In genomic region chr9:121350993-121351561, GRCh38 we compare ENCODE assay signal across 8 cellular contexts. TPM values are rescaled to one million over a fixed set of nuclear protein-coding genes. Genes with fewer than 3 reads are reported as not detected.
DNase-seq lines count a peak whose midpoint lies in the region; ATAC-seq and TF ChIP-seq lines count a peak whose summit lies in the region.

No MANE protein-coding gene starts in this region.

- H3K36me3 Mint-ChIP-seq in activated T-helper 2 cell treated with anti-CD3 and anti-CD28 coated beads, Interferon-gamma antibody, Interleukin-2, Interleukin-4, amounts not matched to agents 10 μg/mL and 5 μg/mL and 100 μg/mL, durations not matched to agents 14 hours and 24 hours and 36 hours (ENCODE audit: low read depth) = peaks cover 31% of the 10 kb centered on the region

- H3K4me3 Mint-ChIP-seq in activated T-helper 2 cell treated with anti-CD3 and anti-CD28 coated beads, Interferon-gamma antibody, Interleukin-2, Interleukin-4, amounts not matched to agents 10 μg/mL and 5 μg/mL and 100 μg/mL, durations not matched to agents 14 hours and 24 hours and 36 hours (ENCODE audit: low read depth) = no peak overlapping the region

- intact Hi-C loops in A673 (cut with micrococcal nuclease; ENCODE audit: unreplicated experiment) = no loop called here
- intact Hi-C loops in tibial artery (cut with DNase I; ENCODE audit: low total_unique reads) = no loop called here
- intact Hi-C loops in activated T-helper 2 cell treated with anti-CD3 and anti-CD28 coated beads, Interferon-gamma antibody, Interleukin-2, Interleukin-4, amounts not matched to agents 10 μg/mL and 5 μg/mL and 100 μg/mL, durations not matched to agents 14 hours and 24 hours and 36 hours (cut with micrococcal nuclease) = no loop called here

- in situ Hi-C loops in GM13976 (cut with MboI; ENCODE audit: low sequenced_read_pairs, unreplicated experiment) = no loop called here

- no peak for ATAC-seq in activated CD4-positive, CD25-positive, alpha-beta regulatory T cell treated with anti-CD3 and anti-CD28 coated beads, Interleukin-2, amount 50 U/mL, for 24 hours

- H3K4me1 ChIP-seq in A673 (ENCODE audit: insufficient read depth, low read length, poor library complexity, severe bottlenecking) (peaks cover 41% of the 10 kb centered on the region), tibial artery (peaks cover 0 to 50% (median 32%) of the 10 kb centered on the region in 4 donors)

- H3K27ac ChIP-seq in A673 (ENCODE audit: low read depth, low read length, poor library complexity, severe bottlenecking) (peak overlapping the region; percentile 84), tibial artery (peak overlapping the region; percentile 60 to 67)

- DNase-seq in A673 (ENCODE audit: low spot score) = peak; percentile 97
- peak; percentile 96 for DNase-seq in M059J (ENCODE audit: low read depth)
- DNase-seq in brain pericyte (ENCODE audit: low read depth, low spot score) = peak; percentile 76
- peak; percentile 22 for DNase-seq in kidney glomerular epithelial cell (lab: John Stamatoyannopoulos, UW)
- DNase-seq in tibial artery = peak; percentile 83 to 84
- DNase-seq in GM13976 (ENCODE audit: low spot score) = no peak
- no peak for DNase-seq in activated T-helper 2 cell treated with anti-CD3 and anti-CD28 coated beads, Interferon-gamma antibody, Interleukin-2, Interleukin-4, amounts not matched to agents 10 μg/mL and 5 μg/mL and 100 μg/mL, durations not matched to agents 14 hours and 24 hours and 36 hours (ENCODE audit: low spot score)

- POLR2A ChIA-PET in A673 (lab: Charles Lee; ENCODE audit: low non-redundant PET) = interaction anchor here (0.6 kb wide), 2 partner anchors 15 to 639 kb away, joined by 4 to 5 read pairs; no protein-coding TSS in a partner anchor

- H3K27me3 Mint-ChIP-seq in activated T-helper 2 cell treated with anti-CD3 and anti-CD28 coated beads, Interferon-gamma antibody, Interleukin-2, Interleukin-4, amounts not matched to agents 10 μg/mL and 5 μg/mL and 100 μg/mL, durations not matched to agents 14 hours and 24 hours and 36 hours (ENCODE audit: low read depth) = no peaks in the 10 kb centered on the region

- H3K36me3 ChIP-seq in A673 (ENCODE audit: insufficient read depth, low read length, poor library complexity, severe bottlenecking) (peaks cover 46% of the 10 kb centered on the region), tibial artery (peaks cover 52 to 73% (median 69%) of the 10 kb centered on the region in 3 donors)

- no peak overlapping the region for H3K27ac Mint-ChIP-seq in activated T-helper 2 cell treated with anti-CD3 and anti-CD28 coated beads, Interferon-gamma antibody, Interleukin-2, Interleukin-4, amounts not matched to agents 10 μg/mL and 5 μg/mL and 100 μg/mL, durations not matched to agents 14 hours and 24 hours and 36 hours

- H3K9me3 Mint-ChIP-seq in activated T-helper 2 cell treated with anti-CD3 and anti-CD28 coated beads, Interferon-gamma antibody, Interleukin-2, Interleukin-4, amounts not matched to agents 10 μg/mL and 5 μg/mL and 100 μg/mL, durations not matched to agents 14 hours and 24 hours and 36 hours = no peaks in the 10 kb centered on the region

- TF ChIP-seq CTCF in A673 (conservative IDR thresholded peaks at IDR 0.05; ENCODE audit: low read depth, low read length) (no peak), tibial artery (IDR thresholded peaks at IDR 0.05) (no peak), GM13976 (IDR thresholded peaks at IDR 0.05; ENCODE audit: borderline replicate concordance, control extremely low read depth, extremely low read depth, insufficient read depth, missing control alignments) (no peak)

- CTCF ChIA-PET in A673 (lab: Charles Lee) = no interaction called here

- no TSS peak for BruUV-seq in A673 (replicated peaks; lab: Mats Ljungman, UMichigan)

- H3K4me1 Mint-ChIP-seq in activated T-helper 2 cell treated with anti-CD3 and anti-CD28 coated beads, Interferon-gamma antibody, Interleukin-2, Interleukin-4, amounts not matched to agents 10 μg/mL and 5 μg/mL and 100 μg/mL, durations not matched to agents 14 hours and 24 hours and 36 hours (ENCODE audit: low read depth) = peaks cover 13% of the 10 kb centered on the region

- H3K27me3 ChIP-seq in A673 (replicated peaks; ENCODE audit: insufficient read depth, low read depth, low read length, poor library complexity) (no peaks in the 10 kb centered on the region), tibial artery (no peaks in the 10 kb centered on the region)

- H3K4me3 ChIP-seq in A673 (ENCODE audit: low read depth, low read length, poor library complexity, severe bottlenecking) = peak overlapping the region; percentile 23
- no peak overlapping the region for H3K4me3 ChIP-seq in tibial artery

- H3K9me3 ChIP-seq in A673 (ENCODE audit: low read depth, low read length, poor library complexity, severe bottlenecking) (no peaks in the 10 kb centered on the region), tibial artery (no peaks in the 10 kb centered on the region)

RNA-seq across cellular contexts. Expression of gene STOM, which starts 19.0 kb away (rescaled TPM):
- 63.4 and 72.4 TPM in 2 replicates for total RNA-seq in A673 (2021)
- 33.9 and 45.8 TPM in 2 replicates for total RNA-seq in M059J (2014; rRNA removed; shearing (Covaris generic))
- total RNA-seq in activated T-helper 2 cell treated with anti-CD3 and anti-CD28 coated beads, Interferon-gamma antibody, Interleukin-2, Interleukin-4, amounts not matched to agents 10 μg/mL and 5 μg/mL and 100 μg/mL, durations not matched to agents 14 hours and 24 hours and 36 hours = 18.9 and 21.0 TPM in 2 replicates

Comparison
In these comparisons a context has a peak if more than half of its experiments do, and no peak if none do; other contexts are left out.
1. DNase-seq: peak in A673 (single experiment), M059J (single experiment), brain pericyte (single experiment), kidney glomerular epithelial cell (single experiment) and tibial artery (2 of 2); none in GM13976 (single experiment) and activated T-helper 2 cell treated with anti-CD3 and anti-CD28 coated beads, Interferon-gamma antibody, Interleukin-2, Interleukin-4, amounts not matched to agents 10 μg/mL and 5 μg/mL and 100 μg/mL, durations not matched to agents 14 hours and 24 hours and 36 hours (single experiment).